In the genomic region with DNA sequence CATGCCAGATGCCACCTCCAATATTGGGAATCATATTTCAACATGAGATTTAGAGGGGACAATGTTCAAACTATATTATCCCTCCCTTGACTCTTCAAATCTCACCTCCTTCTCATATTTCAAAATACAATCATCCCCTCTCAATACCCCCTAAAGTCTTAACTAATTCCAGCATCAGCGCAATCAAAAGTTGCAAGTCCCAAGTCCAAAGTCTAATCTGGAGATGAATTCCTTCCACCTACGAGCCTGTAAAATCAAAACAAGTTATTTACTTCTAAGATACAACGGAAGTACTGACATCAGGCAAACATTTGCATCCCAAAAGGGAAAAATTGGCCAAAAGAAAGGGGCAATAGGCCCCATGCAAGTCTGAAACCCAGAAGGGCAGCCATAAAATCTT, we compare ENCODE assay signal across 31 cellular contexts.
"Had no signal": no experiment of that assay in that cellular context is flagged by ENCODE, and none has a peak within 500 bp of the region (broad histone marks: within the 10 kb centered on the region; RNA-seq: fewer than 3 reads in every experiment).

No MANE protein-coding gene starts in this region.

- H3K9me3 ChIP-seq: adrenal gland, body of pancreas, breast epithelium had no signal

- DNase-seq: activated B cell treated with CpG ODN at 0.5 μM for 24 hours; activated CD4-positive, alpha-beta memory T cell treated with anti-CD3 and anti-CD28 coated beads for 36 hours; activated CD4-positive, alpha-beta T cell treated with anti-CD3 and anti-CD28 coated beads for 4 hours; activated CD4-positive, alpha-beta T cell treated with anti-CD3 and anti-CD28 coated beads, Interleukin-2, amount 10 ng/mL, durations not matched to agents 24 days and 14 days; activated CD4-positive, alpha-beta T cell treated with anti-CD3 and anti-CD28 coated beads, Interleukin-2, amount 50 U/mL, for 1 hour; activated CD4-positive, alpha-beta T cell treated with anti-CD3 and anti-CD28 coated beads, Interleukin-2, amount 50 U/mL, for 4 hours; activated CD4-positive, CD25-positive, alpha-beta regulatory T cell treated with anti-CD3 and anti-CD28 coated beads, Interleukin-2, amount 50 U/mL, for 72 hours; activated CD8-positive, alpha-beta memory T cell treated with anti-CD3 and anti-CD28 coated beads, Interleukin-2, amount 50 U/mL, for 4 hours; activated CD8-positive, alpha-beta T cell treated with anti-CD3 and anti-CD28 coated beads for 36 hours; activated effector memory CD4-positive, alpha-beta T cell treated with anti-CD3 and anti-CD28 coated beads, Interleukin-2, amount 50 U/mL, for 16 hours; activated gamma-delta T cell treated with Interleukin-2 at 50 U/mL for 16 hours; activated naive CD4-positive, alpha-beta T cell; activated naive CD4-positive, alpha-beta T cell treated with anti-CD3 and anti-CD28 coated beads for 36 hours; activated naive CD4-positive, alpha-beta T cell treated with anti-CD3 and anti-CD28 coated beads, Interleukin-2, amount 50 U/mL, for 16 hours; activated naive CD8-positive, alpha-beta T cell treated with anti-CD3 and anti-CD28 coated beads for 36 hours; activated T-cell treated with anti-CD3 and anti-CD28 coated beads for 4 hours; activated T-cell treated with anti-CD3 and anti-CD28 coated beads, Interleukin-2, amount 50 U/mL, for 1 hour; activated T-cell treated with anti-CD3 and anti-CD28 coated beads, Interleukin-2, amount 50 U/mL, for 4 hours; activated T-cell treated with anti-CD3 and anti-CD28 coated beads, Interleukin-2, amount 50 U/mL, for 72 hours; adrenal gland; amniotic stem cell; aorta; body of pancreas; brain microvascular endothelial cell; central memory CD4-positive, alpha-beta T cell; T-helper 2 cell; T-helper 9 cell had no signal

- H3K36me3 ChIP-seq: adrenal gland, brain microvascular endothelial cell, breast epithelium had no signal

- H3K27ac ChIP-seq: adrenal gland, body of pancreas, brain microvascular endothelial cell, breast epithelium, VCaP had no signal

- H3K4me1 ChIP-seq: body of pancreas, breast epithelium had no signal

- ATAC-seq: activated CD8-positive, alpha-beta T cell treated with anti-CD3 and anti-CD28 coated beads for 36 hours; activated naive CD4-positive, alpha-beta T cell treated with anti-CD3 and anti-CD28 coated beads, Interleukin-2, amount 50 U/mL, for 72 hours; activated T-cell treated with anti-CD3 and anti-CD28 coated beads, Interleukin-2, amount 50 U/mL, for 4 hours; activated T-cell treated with anti-CD3 and anti-CD28 coated beads, Interleukin-2, amount 50 U/mL, for 72 hours; activated T-helper 17 cell treated with anti-CD3 and anti-CD28 coated beads, Interleukin-2, amount 50 U/mL, for 72 hours; body of pancreas had no signal

- H3K4me3 ChIP-seq: adrenal gland, body of pancreas, breast epithelium had no signal

- H3K27me3 ChIP-seq: adrenal gland, body of pancreas, brain microvascular endothelial cell, breast epithelium had no signal
